Comparison of ENCODE assay signal across 1 cellular context in genomic region chr10:28939352-28940157, GRCh38.
TF ChIP-seq lines count a peak whose summit lies in the region.

No MANE protein-coding gene starts in this region.

TF ChIP-seq in WTC11, 78 proteins besides CTCF, POLR2A, EP300 and RAD21 (continued from another document):
- no peak for TF ChIP-seq ATF3 (CRISPR knock-in tag; conservative IDR thresholded peaks at IDR 0.05)
- 0 out of 2 replicates have a peak, but pooled peaks have one; percentile 31 for TF ChIP-seq CREM (CRISPR knock-in tag; IDR thresholded peaks at IDR 0.05)
- TF ChIP-seq MAX (CRISPR knock-in tag; IDR thresholded peaks at IDR 0.05) = peak; percentile 49; the same call in 1 of the 2 replicates
- TF ChIP-seq GABPB1 (CRISPR knock-in tag; IDR thresholded peaks at IDR 0.05) = peak; percentile 87
- no peak for TF ChIP-seq MYBL2 (CRISPR knock-in tag; IDR thresholded peaks at IDR 0.05)
- no peak for TF ChIP-seq E2F1 (CRISPR knock-in tag; IDR thresholded peaks at IDR 0.05)
- no peak for TF ChIP-seq ZBTB21 (CRISPR knock-in tag; IDR thresholded peaks at IDR 0.05; ENCODE audit: borderline replicate concordance)
- no peak for TF ChIP-seq NR2C2 (CRISPR knock-in tag; IDR thresholded peaks at IDR 0.05)
- no peak for TF ChIP-seq MXD4 (CRISPR knock-in tag; IDR thresholded peaks at IDR 0.05; ENCODE audit: borderline replicate concordance)
- no peak for TF ChIP-seq ATF1 (CRISPR knock-in tag; IDR thresholded peaks at IDR 0.05)
- TF ChIP-seq TEAD1 (CRISPR knock-in tag; IDR thresholded peaks at IDR 0.05) = no peak
- TF ChIP-seq NR1H2 (CRISPR knock-in tag; IDR thresholded peaks at IDR 0.05) = no peak
- TF ChIP-seq AFF4 (CRISPR knock-in tag; IDR thresholded peaks at IDR 0.05; ENCODE audit: borderline replicate concordance) = no peak
